ENCODE assay signal across 9 cellular contexts in the genomic region with DNA sequence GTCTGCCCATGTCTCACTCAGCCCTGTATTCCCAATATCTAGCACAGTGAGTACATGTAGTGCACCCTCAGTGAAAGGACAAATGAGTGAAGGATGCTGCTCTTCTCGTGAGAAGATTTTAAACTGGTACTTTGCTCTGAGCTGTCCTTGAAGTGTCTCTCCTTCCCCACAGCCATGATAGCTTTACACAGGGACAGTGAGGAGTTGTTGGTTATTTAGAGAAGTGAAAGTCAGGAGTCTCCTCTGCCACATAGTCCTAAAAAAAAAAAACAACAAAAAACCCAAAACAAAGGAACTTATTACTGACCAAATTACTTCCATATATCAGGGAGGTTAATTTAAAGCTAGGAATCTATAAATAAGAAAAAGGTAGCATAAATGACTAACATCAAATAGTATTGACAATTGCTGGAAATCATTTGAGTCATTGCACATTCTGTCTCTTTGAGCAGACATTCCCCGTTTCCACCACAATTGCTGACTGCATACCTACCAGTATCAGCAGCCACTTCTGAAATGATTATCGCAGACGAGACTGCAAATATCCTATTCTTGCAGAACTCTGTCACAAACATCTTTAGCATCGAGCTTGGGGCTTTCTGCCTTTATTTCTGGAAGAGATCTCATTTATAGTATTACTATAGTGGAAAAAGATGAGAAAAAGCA.
DNase-seq lines count a peak whose midpoint lies in the region; ATAC-seq and TF ChIP-seq lines count a peak whose summit lies in the region.
"Had no signal": no experiment of that assay in that cellular context is flagged by ENCODE, and none has a peak within 500 bp of the region (broad histone marks: within the 10 kb centered on the region; RNA-seq: fewer than 3 reads in every experiment).

No MANE protein-coding gene starts in this region.

- H3K27ac Mint-ChIP-seq in activated CD8-positive, alpha-beta T cell treated with anti-CD3 and anti-CD28 coated beads for 36 hours, result no peak overlapping the region
- H3K27ac Mint-ChIP-seq: IgD-negative memory B cell had no signal

- no peaks in the 10 kb centered on the region for H3K36me3 Mint-ChIP-seq in activated CD8-positive, alpha-beta T cell treated with anti-CD3 and anti-CD28 coated beads for 36 hours (ENCODE audit: low read depth)
- H3K36me3 Mint-ChIP-seq: IgD-negative memory B cell had no signal

- peak overlapping the region in 1 of 8 donors; percentile 56 for H3K4me3 ChIP-seq in spleen
- H3K4me3 ChIP-seq in adrenal gland, result no peak overlapping the region

- WGBS in spleen, 5 donors, result 65 to 71% (median 68%) methylated on average over 5 of the region's 5 CpGs
- 73 to 84% (median 76%) methylated on average over 5 of the region's 5 CpGs for WGBS in adrenal gland, 4 donors

- H3K27me3 ChIP-seq in spleen (replicated peaks in 1 of 7), result no peaks in the 10 kb centered on the region
- no peaks in the 10 kb centered on the region for H3K27me3 ChIP-seq in adrenal gland

- ATAC-seq in GM18861 (IDR thresholded peaks at IDR 0.05; ENCODE audit: unreplicated experiment) (peak; percentile 19), HG02798 (IDR thresholded peaks at IDR 0.05; ENCODE audit: poor library complexity, unreplicated experiment) (peak; percentile 3)
- ATAC-seq in activated CD8-positive, alpha-beta T cell treated with anti-CD3 and anti-CD28 coated beads for 36 hours, result peak; percentile 40

- DNase-seq in activated CD8-positive, alpha-beta T cell treated with anti-CD3 and anti-CD28 coated beads for 36 hours, result peak; percentile 43
- no peak for DNase-seq in spleen
- DNase-seq in adrenal gland, result no peak
- DNase-seq in islet precursor cell, result no peak
- DNase-seq in iPS-NIHi7 (ENCODE audit: extremely low spot score), result no peak
- DNase-seq in NCI-H748 treated with DMSO at 0.1 percent for 48 hours (lab: John Stamatoyannopoulos, UW), result no peak

- no peak for TF ChIP-seq CTCF in activated CD8-positive, alpha-beta T cell treated with anti-CD3 and anti-CD28 coated beads for 36 hours (IDR thresholded peaks at IDR 0.05)
- TF ChIP-seq CTCF in spleen (IDR thresholded peaks at IDR 0.05 in 8 of 11, conservative IDR thresholded peaks at IDR 0.05 in 3 of 11), result no peak
- TF ChIP-seq CTCF in adrenal gland (IDR thresholded peaks at IDR 0.05), result no peak

- CTCF ChIA-PET in activated CD8-positive, alpha-beta T cell treated with anti-CD3 and anti-CD28 coated beads for 36 hours (lab: Charles Lee), result interaction anchor here (3.2 kb wide), 1 partner anchor 26 kb away, joined by 12 read pairs; no protein-coding TSS in a partner anchor

- no peak for TF ChIP-seq POLR2A in spleen (IDR thresholded peaks at IDR 0.05)
- no peak for TF ChIP-seq POLR2A in adrenal gland (IDR thresholded peaks at IDR 0.05)

- H3K36me3 ChIP-seq in spleen, result no peaks in the 10 kb centered on the region
- no peaks in the 10 kb centered on the region for H3K36me3 ChIP-seq in adrenal gland (replicated peaks in 1 of 2)

- H3K27me3 Mint-ChIP-seq in activated CD8-positive, alpha-beta T cell treated with anti-CD3 and anti-CD28 coated beads for 36 hours, result no peaks in the 10 kb centered on the region
- H3K27me3 Mint-ChIP-seq: IgD-negative memory B cell had no signal

- peaks cover 3% of the 10 kb centered on the region for H3K9me3 Mint-ChIP-seq in activated CD8-positive, alpha-beta T cell treated with anti-CD3 and anti-CD28 coated beads for 36 hours

- H3K27ac ChIP-seq in spleen (peak overlapping the region in 7 of 8 donors; percentile 68 to 95 (median 83)), adrenal gland (peak overlapping the region in 2 of 5 donors; percentile 13 to 81)

- H3K9me3 ChIP-seq in spleen (no peaks in the 10 kb centered on the region), adrenal gland (replicated peaks in 1 of 3) (no peaks in the 10 kb centered on the region)

- intact Hi-C loops in activated CD8-positive, alpha-beta T cell treated with anti-CD3 and anti-CD28 coated beads for 36 hours (cut with micrococcal nuclease), result loop anchor here (2.0 kb wide), 1 partner anchor 25 kb away; no protein-coding TSS in a partner anchor
- intact Hi-C loops in spleen (cut with DNase I; ENCODE audit: low total_unique reads) (no loop called here), adrenal gland (cut with DNase I) (no loop called here)

- POLR2A ChIA-PET in activated CD8-positive, alpha-beta T cell treated with anti-CD3 and anti-CD28 coated beads for 36 hours (lab: Charles Lee), result interaction anchor here (0.8 to 2.2 kb wide), 5 partner anchors 16 to 203 kb away, joined by 3 to 15 read pairs (median 4); no protein-coding TSS in a partner anchor

- H3K4me1 ChIP-seq in spleen (peaks cover 30 to 100% (median 89%) of the 10 kb centered on the region in 6 donors), adrenal gland (replicated peaks in 1 of 2) (peaks cover 0 to 39% of the 10 kb centered on the region in 2 donors)

- no peak overlapping the region for H3K4me3 Mint-ChIP-seq in activated CD8-positive, alpha-beta T cell treated with anti-CD3 and anti-CD28 coated beads for 36 hours

- H3K4me1 Mint-ChIP-seq in activated CD8-positive, alpha-beta T cell treated with anti-CD3 and anti-CD28 coated beads for 36 hours (ENCODE audit: low read depth), result peaks cover 71% of the 10 kb centered on the region
